1 cellular context compared by ENCODE assay signal in the genomic region with DNA sequence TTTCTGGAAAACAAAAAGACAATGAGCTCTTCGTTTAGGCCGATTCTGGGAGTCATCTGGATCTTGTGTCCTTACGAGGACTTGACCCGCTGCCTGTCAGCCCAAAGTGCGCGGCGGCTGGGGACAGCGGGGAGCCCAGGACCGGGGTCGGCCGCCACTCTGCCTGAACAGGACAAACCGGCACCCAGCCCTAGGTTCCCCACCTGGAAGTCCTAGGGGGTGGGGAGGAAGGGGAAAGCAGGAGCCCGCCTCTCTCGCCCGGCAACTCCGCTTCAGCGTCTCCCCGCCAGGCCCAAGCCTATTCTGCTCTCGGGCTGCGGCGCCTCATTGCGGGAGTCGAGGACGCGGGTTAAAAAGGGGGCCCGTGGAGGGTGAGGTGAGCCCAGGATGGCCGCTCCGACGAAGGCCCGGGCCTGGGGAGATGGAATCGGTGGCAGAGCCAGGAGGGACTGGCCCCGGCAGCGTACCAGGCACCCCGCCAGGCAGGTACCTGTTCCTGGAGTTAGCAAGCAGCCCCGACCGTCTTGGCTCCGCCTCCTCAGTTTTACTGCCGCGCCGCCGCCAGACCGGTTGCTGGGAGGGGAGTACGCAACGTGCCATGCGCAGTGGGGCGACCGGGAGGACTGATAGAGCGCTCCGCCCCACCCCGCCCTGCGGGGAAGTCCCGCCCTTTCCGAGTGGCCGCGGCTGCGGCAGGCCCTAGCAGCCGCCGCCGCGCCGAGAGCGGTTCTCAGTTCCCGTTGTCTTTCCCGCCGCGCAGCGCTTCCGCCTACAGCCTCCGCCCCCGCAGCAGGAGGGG.
TF ChIP-seq lines count a peak whose summit lies in the region.

A gene with protein sequence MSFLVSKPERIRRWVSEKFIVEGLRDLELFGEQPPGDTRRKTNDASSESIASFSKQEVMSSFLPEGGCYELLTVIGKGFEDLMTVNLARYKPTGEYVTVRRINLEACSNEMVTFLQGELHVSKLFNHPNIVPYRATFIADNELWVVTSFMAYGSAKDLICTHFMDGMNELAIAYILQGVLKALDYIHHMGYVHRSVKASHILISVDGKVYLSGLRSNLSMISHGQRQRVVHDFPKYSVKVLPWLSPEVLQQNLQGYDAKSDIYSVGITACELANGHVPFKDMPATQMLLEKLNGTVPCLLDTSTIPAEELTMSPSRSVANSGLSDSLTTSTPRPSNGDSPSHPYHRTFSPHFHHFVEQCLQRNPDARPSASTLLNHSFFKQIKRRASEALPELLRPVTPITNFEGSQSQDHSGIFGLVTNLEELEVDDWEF (minus strand): TSS at position 549 of the 799 bp plus-strand sequence. CDS start 13,430 bp downstream, outside the sequence.

TF ChIP-seq in SK-N-SH treated with all-trans-retinoic acid at 6 μM for 48 hours, 23 proteins besides CTCF, POLR2A, EP300 and RAD21 (continued from another document):
- no peak for TF ChIP-seq ZNF8 (CRISPR knock-in tag; IDR thresholded peaks at IDR 0.05)
- no peak for TF ChIP-seq ZC3H10 (CRISPR knock-in tag; IDR thresholded peaks at IDR 0.05)
- TF ChIP-seq OSR1 (CRISPR knock-in tag; IDR thresholded peaks at IDR 0.05), result no peak
- TF ChIP-seq RARB (CRISPR knock-in tag; IDR thresholded peaks at IDR 0.05), result no peak
- TF ChIP-seq TSHZ2 (CRISPR knock-in tag; IDR thresholded peaks at IDR 0.05), result 0 out of 2 replicates have a peak, but pooled peaks have one; percentile 16
- TF ChIP-seq ZFP30 (CRISPR knock-in tag; IDR thresholded peaks at IDR 0.05), result no peak; the same call in 1 of the 2 replicates
- no peak for TF ChIP-seq CSDC2 (CRISPR knock-in tag; IDR thresholded peaks at IDR 0.05)
- no peak for TF ChIP-seq ESRRG (CRISPR knock-in tag; IDR thresholded peaks at IDR 0.05)
- no peak for TF ChIP-seq TOX (CRISPR knock-in tag; IDR thresholded peaks at IDR 0.05; ENCODE audit: borderline replicate concordance)
- no peak for TF ChIP-seq ARNTL (CRISPR knock-in tag; IDR thresholded peaks at IDR 0.05; ENCODE audit: borderline replicate concordance, low read depth)
- no peak for TF ChIP-seq ZNF565 (CRISPR knock-in tag; conservative IDR thresholded peaks at IDR 0.05; ENCODE audit: low read depth)
- no peak for TF ChIP-seq PPARA (CRISPR knock-in tag; IDR thresholded peaks at IDR 0.05; ENCODE audit: borderline replicate concordance)
